Comparison of ENCODE assay signal across 8 cellular contexts in genomic region chr2:235779444-235779896, GRCh38.
A peak's percentile ranks its signal among the peaks of the same experiment; 100 is the strongest.
DNase-seq lines count a peak whose midpoint lies in the region; ATAC-seq and TF ChIP-seq lines count a peak whose summit lies in the region.

No MANE protein-coding gene starts in this region.

- dilution Hi-C loops in IMR-90 (cut with HindIII; ENCODE audit: low sequenced_read_pairs, unreplicated experiment): loop anchor here (25.0 kb wide), 1 partner anchor 408 kb away; no protein-coding TSS in a partner anchor

- H3K27ac ChIP-seq in 22Rv1 (no peak overlapping the region), IMR-90 (ENCODE audit: insufficient read depth, low read length) (no peak overlapping the region), gastroesophageal sphincter (no peak overlapping the region), parathyroid adenoma (no peak overlapping the region), uterus (no peak overlapping the region)

- H3K14ac ChIP-seq in IMR-90 (replicated peaks; ENCODE audit: low read depth, low read length): no peak overlapping the region

- CTCF ChIA-PET in IMR-90 (lab: Yijun Ruan, JAX): interaction anchor here (0.5 to 2.7 kb wide), 19 partner anchors 9 to 420 kb away, joined by 3 to 32 read pairs (median 3); no protein-coding TSS in a partner anchor

- H3K27me3 ChIP-seq in IMR-90 (ENCODE audit: control insufficient read depth, insufficient read depth, low read length) (no peaks in the 10 kb centered on the region), gastroesophageal sphincter (no peaks in the 10 kb centered on the region), parathyroid adenoma (ENCODE audit: control insufficient read depth, insufficient read depth, low read length) (no peaks in the 10 kb centered on the region), uterus (no peaks in the 10 kb centered on the region)

- H2BK120ac ChIP-seq in IMR-90 (ENCODE audit: low read depth, low read length): no peak overlapping the region

- no peak overlapping the region for H2BK5ac ChIP-seq in IMR-90 (ENCODE audit: low read depth, low read length, poor library complexity, severe bottlenecking)

- H3K79me2 ChIP-seq in parathyroid adenoma: no peaks in the 10 kb centered on the region

- intact Hi-C loops in IMR-90 (cut with micrococcal nuclease): loop anchor here (1.0 to 10.0 kb wide), 2 partner anchors 402 to 1295 kb away; no protein-coding TSS in a partner anchor
- intact Hi-C loops in uterus (cut with DNase I; ENCODE audit: low total_unique reads): loop anchor here (10.0 kb wide), 1 partner anchor 395 kb away; no protein-coding TSS in a partner anchor

- no peak overlapping the region for H2AK5ac ChIP-seq in IMR-90 (ENCODE audit: low read depth, low read length)

- H3K4me3 ChIP-seq in IMR-90 (ENCODE audit: insufficient read depth, low read depth, low read length) (no peak overlapping the region), gastroesophageal sphincter (no peak overlapping the region), parathyroid adenoma (ENCODE audit: low read depth, low read length) (no peak overlapping the region), uterus (no peak overlapping the region)

- POLR2A ChIA-PET in IMR-90 (lab: Charles Lee; ENCODE audit: unreplicated experiment): no interaction called here

- no peak for TF ChIP-seq EP300 in gastroesophageal sphincter (IDR thresholded peaks at IDR 0.05)

- no peak overlapping the region for H4K8ac ChIP-seq in IMR-90 (ENCODE audit: low read depth in 2 of 2, low read length in 2 of 2)

- H2AK9ac ChIP-seq in IMR-90 (replicated peaks; ENCODE audit: low read depth, low read length, poor library complexity): no peak overlapping the region

- DNase-seq in IMR-90: peak; percentile 64
- peak; percentile 63 for DNase-seq in RKO (ENCODE audit: low spot score)
- peak; percentile 49 for DNase-seq in activated naive CD4-positive, alpha-beta T cell treated with Interleukin-2 at 50 U/mL for 16 hours
- peak; percentile 48 to 50 for DNase-seq in uterus

- no peaks in the 10 kb centered on the region for H3K9me3 ChIP-seq in IMR-90 (ENCODE audit: control insufficient read depth, insufficient read depth, low read length)
- H3K9me3 ChIP-seq in gastroesophageal sphincter: no peaks in the 10 kb centered on the region
- H3K9me3 ChIP-seq in parathyroid adenoma (ENCODE audit: control insufficient read depth, low read length): no peaks in the 10 kb centered on the region
- no peaks in the 10 kb centered on the region for H3K9me3 ChIP-seq in uterus

- H3K4me1 ChIP-seq in IMR-90 (ENCODE audit: control insufficient read depth, insufficient read depth, low read length): no peaks in the 10 kb centered on the region
- H3K4me1 ChIP-seq in gastroesophageal sphincter: peaks cover 0 to 6% (median 0%) of the 10 kb centered on the region in 3 donors
- H3K4me1 ChIP-seq in parathyroid adenoma: no peaks in the 10 kb centered on the region
- H3K4me1 ChIP-seq in uterus: no peaks in the 10 kb centered on the region

- no TSS peak for BruUV-seq in IMR-90 (replicated peaks; lab: Mats Ljungman, UMichigan)

- H3K9ac ChIP-seq in IMR-90 (ENCODE audit: low read depth, low read length) (no peak overlapping the region), parathyroid adenoma (no peak overlapping the region)

- H3K23ac ChIP-seq in IMR-90 (ENCODE audit: low read depth, low read length): no peak overlapping the region

- no peak overlapping the region for H2BK15ac ChIP-seq in IMR-90 (ENCODE audit: low read depth, low read length)

- no peak overlapping the region for H3K18ac ChIP-seq in IMR-90 (ENCODE audit: low read depth, low read length)

- no peak overlapping the region for H4K91ac ChIP-seq in IMR-90 (ENCODE audit: insufficient read depth, low read depth, low read length)

- in situ Hi-C loops in IMR-90 (cut with MboI; ENCODE audit: low sequenced_read_pairs): loop anchor here (25.0 kb wide), 1 partner anchor 533 kb away; no protein-coding TSS in a partner anchor

- no peak overlapping the region for H3K56ac ChIP-seq in IMR-90 (ENCODE audit: extremely low read depth, insufficient read depth, low read length)

- ATAC-seq in IMR-90 (ENCODE audit: low read depth): peak; percentile 99
- ATAC-seq in gastroesophageal sphincter: peak; percentile 78

- TF ChIP-seq RAD21 in IMR-90 (IDR thresholded peaks at IDR 0.05; ENCODE audit: low read length): peak; percentile 93

- H4K5ac ChIP-seq in IMR-90 (ENCODE audit: low read depth, low read length): no peak overlapping the region

- H3K9me1 ChIP-seq in IMR-90 (ENCODE audit: insufficient read depth, low read length): no peaks in the 10 kb centered on the region

- no peaks in the 10 kb centered on the region for H3K36me3 ChIP-seq in IMR-90 (ENCODE audit: control insufficient read depth, insufficient read depth, low read length)
- H3K36me3 ChIP-seq in gastroesophageal sphincter: peaks cover 0 to 39% of the 10 kb centered on the region in 2 donors
- no peaks in the 10 kb centered on the region for H3K36me3 ChIP-seq in parathyroid adenoma (ENCODE audit: control insufficient read depth, insufficient read depth, low read length)
- H3K36me3 ChIP-seq in uterus: no peaks in the 10 kb centered on the region

- no peak overlapping the region for H2BK20ac ChIP-seq in IMR-90 (ENCODE audit: low read depth, low read length)

- no peak overlapping the region for H3K4me2 ChIP-seq in IMR-90 (ENCODE audit: low read depth, low read length)
- H3K4me2 ChIP-seq in parathyroid adenoma (ENCODE audit: low read length): no peak overlapping the region

- no peaks in the 10 kb centered on the region for H3K79me1 ChIP-seq in IMR-90 (ENCODE audit: low read depth in 1 of 2, low read length in 2 of 2)

- H2AFZ ChIP-seq in IMR-90 (replicated peaks; ENCODE audit: low read length, poor library complexity) (no peak overlapping the region), parathyroid adenoma (no peak overlapping the region)

- TF ChIP-seq CTCF in 22Rv1 (IDR thresholded peaks at IDR 0.05): peak; percentile 90
- TF ChIP-seq CTCF in GM12873 (IDR thresholded peaks at IDR 0.05; ENCODE audit: insufficient read depth, low read depth, low read length, missing control alignments): peak; percentile 83
- peak; percentile 88 for TF ChIP-seq CTCF in IMR-90 (conservative IDR thresholded peaks at IDR 0.05; ENCODE audit: low read depth, low read length)
- peak in 3 of 4 experiments; percentile 57 to 88 (median 69) for TF ChIP-seq CTCF in gastroesophageal sphincter (IDR thresholded peaks at IDR 0.05)
- peak; percentile 85 for TF ChIP-seq CTCF in parathyroid adenoma (IDR thresholded peaks at IDR 0.05)
- TF ChIP-seq CTCF in uterus (IDR thresholded peaks at IDR 0.05): peak; percentile 50 to 63 (median 54)

- H4K20me1 ChIP-seq in IMR-90 (ENCODE audit: insufficient read depth, low read length): no peaks in the 10 kb centered on the region

- TF ChIP-seq POLR2A in IMR-90 (IDR thresholded peaks at IDR 0.05; ENCODE audit: low read depth, low read length): no peak
- TF ChIP-seq POLR2A in gastroesophageal sphincter (IDR thresholded peaks at IDR 0.05): no peak
- no peak for TF ChIP-seq POLR2A in uterus (IDR thresholded peaks at IDR 0.05)

- H3K4ac ChIP-seq in IMR-90 (ENCODE audit: low read depth, low read length): no peak overlapping the region

- WGBS in IMR-90 (ENCODE audit: extremely low coverage in 2 of 2, insufficient read length in 1 of 2), 2 experiments: 0% methylated on average over 2 of the region's 8 CpGs; no CpG with 5 or more reads in 1 of the 2 experiments
- 43 to 69% methylated on average over 3 to 4 of the region's 8 CpGs for WGBS in gastroesophageal sphincter (ENCODE audit: low coverage in 1 of 2), 2 donors

TF ChIP-seq in IMR-90, 13 proteins besides CTCF, POLR2A, EP300 and RAD21:
- TF ChIP-seq NFE2L2 (IDR thresholded peaks at IDR 0.05; ENCODE audit: low read depth, low read length) (no peak), SMC3 (IDR thresholded peaks at IDR 0.05; ENCODE audit: low read depth, low read length) (peak; percentile 79)
